14 cellular contexts compared by ENCODE assay signal in the genomic region with DNA sequence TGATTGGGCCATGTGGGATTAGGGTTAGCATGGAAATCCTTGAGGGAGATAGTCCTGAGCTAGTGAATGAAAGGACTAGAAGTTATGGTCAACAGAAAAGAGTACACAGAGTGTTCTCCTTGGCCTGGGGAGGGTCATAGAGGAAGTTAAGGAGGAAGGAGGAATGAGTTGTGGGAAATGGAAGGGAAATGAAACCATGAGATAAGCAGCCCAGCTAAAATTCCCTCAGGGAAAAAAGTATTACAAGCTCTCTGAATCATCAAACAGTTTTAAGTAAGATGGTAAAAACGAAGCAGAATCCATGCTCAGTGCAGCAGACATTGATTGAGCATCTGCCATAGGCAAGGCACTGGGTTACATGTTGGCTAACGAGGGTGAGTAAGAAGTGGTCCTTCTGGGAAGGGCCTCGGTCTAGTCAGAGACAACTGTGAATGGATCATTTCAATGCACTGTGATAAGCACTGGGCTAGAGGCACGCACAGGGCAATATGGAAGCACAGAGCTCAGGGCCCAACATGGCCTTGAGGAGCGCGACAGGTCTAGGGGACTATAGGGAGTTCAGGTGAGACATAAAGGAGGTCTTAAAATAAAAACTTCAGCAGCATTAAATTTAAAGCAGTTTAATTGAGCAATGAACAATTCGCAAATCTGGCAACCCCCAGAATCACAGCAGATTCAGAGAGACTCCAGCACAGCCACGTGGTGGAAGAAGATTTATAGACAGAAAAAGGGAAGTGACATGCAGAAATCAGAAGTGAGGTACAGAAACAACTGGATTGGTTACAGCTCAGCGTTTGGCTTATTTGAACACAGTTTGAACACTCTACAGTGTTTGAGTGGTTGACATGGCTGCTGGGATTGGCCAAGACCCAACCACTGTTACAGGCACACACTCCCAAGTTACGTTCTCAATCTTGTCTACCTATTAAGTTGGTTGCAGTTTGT.
DNase-seq lines count a peak whose midpoint lies in the region; ATAC-seq, FAIRE-seq and TF ChIP-seq lines count a peak whose summit lies in the region.
"Had no signal": no experiment of that assay in that cellular context is flagged by ENCODE, and none has a peak within 500 bp of the region (broad histone marks: within the 10 kb centered on the region; RNA-seq: fewer than 3 reads in every experiment).

No MANE protein-coding gene starts in this region.

- peaks cover 10% of the 10 kb centered on the region for H3K36me3 Mint-ChIP-seq in activated T-helper 2 cell treated with anti-CD3 and anti-CD28 coated beads, Interferon-gamma antibody, Interleukin-2, Interleukin-4, amounts not matched to agents 10 μg/mL and 5 μg/mL and 100 μg/mL, durations not matched to agents 14 hours and 24 hours and 36 hours (ENCODE audit: low read depth)
- no peaks in the 10 kb centered on the region for H3K36me3 Mint-ChIP-seq in activated CD8-positive, alpha-beta T cell treated with anti-CD3 and anti-CD28 coated beads for 36 hours (ENCODE audit: low read depth)
- H3K36me3 Mint-ChIP-seq: WTC11 had no signal

- H3K36me3 ChIP-seq in ascending aorta = no peaks in the 10 kb centered on the region
- H3K36me3 ChIP-seq: vagina had no signal

- POLR2A ChIA-PET in A549 (lab: Yijun Ruan, JAX) = no interaction called here
- POLR2A ChIA-PET in activated CD8-positive, alpha-beta T cell treated with anti-CD3 and anti-CD28 coated beads for 36 hours (lab: Charles Lee) = no interaction called here

- no peak overlapping the region; the same call in 2 of the 3 replicates for H3K4me2 ChIP-seq in A549

- no peak for TF ChIP-seq RAD21 in A549 (conservative IDR thresholded peaks at IDR 0.05 in 1 of 2, IDR thresholded peaks at IDR 0.05 in 1 of 2)

- peaks cover 18% of the 10 kb centered on the region for H3K4me1 Mint-ChIP-seq in activated T-helper 2 cell treated with anti-CD3 and anti-CD28 coated beads, Interferon-gamma antibody, Interleukin-2, Interleukin-4, amounts not matched to agents 10 μg/mL and 5 μg/mL and 100 μg/mL, durations not matched to agents 14 hours and 24 hours and 36 hours (ENCODE audit: low read depth)
- no peaks in the 10 kb centered on the region for H3K4me1 Mint-ChIP-seq in activated CD8-positive, alpha-beta T cell treated with anti-CD3 and anti-CD28 coated beads for 36 hours (ENCODE audit: low read depth)

- DNase-seq in A549 (ENCODE audit: low read depth in 1 of 2, low spot score in 1 of 2) (no peak), Kasumi-1 (lab: John Stamatoyannopoulos, UW) (peak; percentile 66 to 76), medulla oblongata (ENCODE audit: extremely low spot score) (peak; percentile 27), ascending aorta (ENCODE audit: low spot score in 2 of 2) (no peak)
- DNase-seq in activated T-helper 2 cell treated with anti-CD3 and anti-CD28 coated beads, Interferon-gamma antibody, Interleukin-2, Interleukin-4, amounts not matched to agents 10 μg/mL and 5 μg/mL and 100 μg/mL, durations not matched to agents 14 hours and 24 hours and 36 hours (ENCODE audit: low spot score) = no peak
- DNase-seq in activated CD8-positive, alpha-beta T cell treated with anti-CD3 and anti-CD28 coated beads for 36 hours = no peak
- no peak for DNase-seq in activated effector memory CD4-positive, alpha-beta T cell treated with anti-CD3 and anti-CD28 coated beads, Interleukin-2, amount 50 U/mL, for 16 hours
- no peak for DNase-seq in activated CD4-positive, alpha-beta T cell treated with anti-CD3 and anti-CD28 coated beads for 48 hours
- DNase-seq: activated naive CD4-positive, alpha-beta T cell treated with anti-CD3 and anti-CD28 coated beads, Interleukin-2, amount 50 U/mL, for 16 hours; H7; NCI-H524; stimulated activated CD4-positive, alpha-beta T cell treated with anti-CD3 and anti-CD28 coated beads, Interleukin-2, amount 100 ng/mL, for 48 hours had no signal

- ATAC-seq in A549 = no peak; a peak in 1 of 6 replicates
- ATAC-seq in activated CD8-positive, alpha-beta T cell treated with anti-CD3 and anti-CD28 coated beads for 36 hours = no peak
- ATAC-seq: WTC11 had no signal

- CTCF ChIA-PET in A549 (lab: Yijun Ruan, JAX) = interaction anchor here (1.7 kb wide), 1 partner anchor 55 kb away, joined by 3 read pairs; no protein-coding TSS in a partner anchor
- CTCF ChIA-PET in activated CD8-positive, alpha-beta T cell treated with anti-CD3 and anti-CD28 coated beads for 36 hours (lab: Charles Lee) = no interaction called here

- H3K9me3 ChIP-seq in A549 (peaks cover 12% of the 10 kb centered on the region), ascending aorta (no peaks in the 10 kb centered on the region)
- H3K9me3 ChIP-seq: vagina had no signal

- peaks cover 12% of the 10 kb centered on the region for H3K9me3 Mint-ChIP-seq in activated T-helper 2 cell treated with anti-CD3 and anti-CD28 coated beads, Interferon-gamma antibody, Interleukin-2, Interleukin-4, amounts not matched to agents 10 μg/mL and 5 μg/mL and 100 μg/mL, durations not matched to agents 14 hours and 24 hours and 36 hours
- peaks cover 7% of the 10 kb centered on the region for H3K9me3 Mint-ChIP-seq in activated CD8-positive, alpha-beta T cell treated with anti-CD3 and anti-CD28 coated beads for 36 hours
- H3K9me3 Mint-ChIP-seq: WTC11 had no signal

- H3K27me3 ChIP-seq in ascending aorta = no peaks in the 10 kb centered on the region
- H3K27me3 ChIP-seq: vagina had no signal

- WGBS in A549 (ENCODE audit: missing lambda C conversion rate) = 82% methylated on average over 10 of the region's 10 CpGs

- H3K4me3 Mint-ChIP-seq in activated T-helper 2 cell treated with anti-CD3 and anti-CD28 coated beads, Interferon-gamma antibody, Interleukin-2, Interleukin-4, amounts not matched to agents 10 μg/mL and 5 μg/mL and 100 μg/mL, durations not matched to agents 14 hours and 24 hours and 36 hours (ENCODE audit: low read depth) = no peak overlapping the region
- no peak overlapping the region for H3K4me3 Mint-ChIP-seq in activated CD8-positive, alpha-beta T cell treated with anti-CD3 and anti-CD28 coated beads for 36 hours
- H3K4me3 Mint-ChIP-seq: WTC11 had no signal

- FAIRE-seq in A549 (lab: Jason Lieb, UNC) = no peak

- H3K4me3 ChIP-seq in A549 (no peak overlapping the region), ascending aorta (no peak overlapping the region)
- H3K4me3 ChIP-seq: vagina had no signal

- H3K4me1 ChIP-seq in A549 (peaks cover 38% of the 10 kb centered on the region), ascending aorta (no peaks in the 10 kb centered on the region)
- H3K4me1 ChIP-seq: vagina had no signal

- TF ChIP-seq CTCF in A549 (IDR thresholded peaks at IDR 0.05) (no peak), ascending aorta (IDR thresholded peaks at IDR 0.05) (no peak)
- no peak for TF ChIP-seq CTCF in activated CD8-positive, alpha-beta T cell treated with anti-CD3 and anti-CD28 coated beads for 36 hours (IDR thresholded peaks at IDR 0.05)

- TF ChIP-seq EP300 in A549 (IDR thresholded peaks at IDR 0.05) = no peak

- intact Hi-C loops in activated T-helper 2 cell treated with anti-CD3 and anti-CD28 coated beads, Interferon-gamma antibody, Interleukin-2, Interleukin-4, amounts not matched to agents 10 μg/mL and 5 μg/mL and 100 μg/mL, durations not matched to agents 14 hours and 24 hours and 36 hours (cut with micrococcal nuclease) = loop anchor here (2.0 kb wide), 1 partner anchor 14 kb away; no protein-coding TSS in a partner anchor
- intact Hi-C loops in activated CD8-positive, alpha-beta T cell treated with anti-CD3 and anti-CD28 coated beads for 36 hours (cut with micrococcal nuclease) = no loop called here
- intact Hi-C loops in ascending aorta (cut with DNase I) = no loop called here

- H3K27me3 Mint-ChIP-seq in activated T-helper 2 cell treated with anti-CD3 and anti-CD28 coated beads, Interferon-gamma antibody, Interleukin-2, Interleukin-4, amounts not matched to agents 10 μg/mL and 5 μg/mL and 100 μg/mL, durations not matched to agents 14 hours and 24 hours and 36 hours (ENCODE audit: low read depth) = no peaks in the 10 kb centered on the region
- H3K27me3 Mint-ChIP-seq in activated CD8-positive, alpha-beta T cell treated with anti-CD3 and anti-CD28 coated beads for 36 hours = peaks cover 8% of the 10 kb centered on the region

- peak overlapping the region; percentile 54 for H3K27ac Mint-ChIP-seq in activated T-helper 2 cell treated with anti-CD3 and anti-CD28 coated beads, Interferon-gamma antibody, Interleukin-2, Interleukin-4, amounts not matched to agents 10 μg/mL and 5 μg/mL and 100 μg/mL, durations not matched to agents 14 hours and 24 hours and 36 hours
- no peak overlapping the region for H3K27ac Mint-ChIP-seq in activated CD8-positive, alpha-beta T cell treated with anti-CD3 and anti-CD28 coated beads for 36 hours
- H3K27ac Mint-ChIP-seq: WTC11 had no signal

- H3K27ac ChIP-seq in A549 (peak overlapping the region; percentile 49 to 81), ascending aorta (no peak overlapping the region)
- H3K27ac ChIP-seq: vagina had no signal

- TF ChIP-seq POLR2A in A549 (IDR thresholded peaks at IDR 0.05; ENCODE audit: low read length) = no peak

TF ChIP-seq in A549, 52 proteins besides CTCF, POLR2A, EP300 and RAD21:
- TF ChIP-seq ZFP36 (IDR thresholded peaks at IDR 0.05; ENCODE audit: borderline replicate concordance, partially characterized antibody) (no peak), CBX2 (IDR thresholded peaks at IDR 0.05; ENCODE audit: borderline replicate concordance, low read depth) (no peak), TFCP2L1 (CRISPR knock-in tag; IDR thresholded peaks at IDR 0.05) (no peak), KDM1A (IDR thresholded peaks at IDR 0.05; ENCODE audit: low read depth) (no peak), HOXA7 (CRISPR knock-in tag; IDR thresholded peaks at IDR 0.05) (no peak), FOXS1 (CRISPR knock-in tag; IDR thresholded peaks at IDR 0.05) (no peak), GATA3 (IDR thresholded peaks at IDR 0.05; ENCODE audit: borderline replicate concordance) (no peak), MAFK (IDR thresholded peaks at IDR 0.05; ENCODE audit: partially characterized antibody) (no peak), HOXB5 (CRISPR knock-in tag; IDR thresholded peaks at IDR 0.05) (no peak), ESRRA (IDR thresholded peaks at IDR 0.05; ENCODE audit: borderline replicate concordance, low read length) (no peak), MYC (IDR thresholded peaks at IDR 0.05; ENCODE audit: borderline replicate concordance, low read length) (no peak), CHD4 (IDR thresholded peaks at IDR 0.05; ENCODE audit: borderline replicate concordance) (no peak), CHD2 (IDR thresholded peaks at IDR 0.05; ENCODE audit: low read length, partially characterized antibody) (no peak), FOSB (CRISPR knock-in tag; IDR thresholded peaks at IDR 0.05) (no peak), FOSL2 (IDR thresholded peaks at IDR 0.05) (no peak), FOSL2 (CRISPR knock-in tag; IDR thresholded peaks at IDR 0.05) (no peak), CBX8 (IDR thresholded peaks at IDR 0.05) (no peak)

Comparison
In these comparisons a context has a peak if more than half of its experiments do, and no peak if none do; other contexts are left out.
1. DNase-seq: peak in Kasumi-1 (2 of 2) and medulla oblongata (single experiment); none in A549 (0 of 2), activated T-helper 2 cell treated with anti-CD3 and anti-CD28 coated beads, Interferon-gamma antibody, Interleukin-2, Interleukin-4, amounts not matched to agents 10 μg/mL and 5 μg/mL and 100 μg/mL, durations not matched to agents 14 hours and 24 hours and 36 hours (single experiment), activated CD8-positive, alpha-beta T cell treated with anti-CD3 and anti-CD28 coated beads for 36 hours (single experiment), activated effector memory CD4-positive, alpha-beta T cell treated with anti-CD3 and anti-CD28 coated beads, Interleukin-2, amount 50 U/mL, for 16 hours (single experiment), ascending aorta (0 of 2) and activated CD4-positive, alpha-beta T cell treated with anti-CD3 and anti-CD28 coated beads for 48 hours (single experiment).
2. H3K27ac ChIP-seq: peak in A549 (2 of 2); none in ascending aorta (0 of 2).